In the genomic region with DNA sequence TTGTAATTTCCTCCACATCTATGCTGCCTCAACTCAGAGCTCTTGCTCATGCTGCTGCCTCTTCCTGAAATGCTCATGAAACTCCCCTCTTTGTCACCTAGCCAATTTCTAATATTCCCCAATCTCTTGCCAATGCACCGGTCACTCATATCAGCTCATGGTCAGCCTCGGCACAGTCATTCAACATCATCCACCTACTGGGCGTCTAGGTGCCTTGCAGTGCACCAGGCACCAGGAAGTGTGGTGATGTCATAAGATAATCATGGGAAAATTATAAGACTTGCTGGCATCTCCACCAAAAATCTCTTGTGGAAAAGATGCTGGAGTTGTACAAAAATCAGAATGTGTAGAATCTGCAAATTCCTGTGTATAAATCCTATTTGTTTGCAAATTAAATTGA, we compare ENCODE assay signal across 11 cellular contexts. TPM values are rescaled to one million over a fixed set of nuclear protein-coding genes. Genes with fewer than 3 reads are reported as not detected.
DNase-seq lines count a peak whose midpoint lies in the region; FAIRE-seq and TF ChIP-seq lines count a peak whose summit lies in the region.
"Had no signal": no experiment of that assay in that cellular context is flagged by ENCODE, and none has a peak within 500 bp of the region (broad histone marks: within the 10 kb centered on the region; RNA-seq: fewer than 3 reads in every experiment).

No MANE protein-coding gene starts in this region.

- H3K4me3 Mint-ChIP-seq in progenitor cell of endocrine pancreas (ENCODE audit: low read depth), result no peak overlapping the region

- no peaks in the 10 kb centered on the region for H3K4me1 ChIP-seq in ascending aorta

- H3K27me3 ChIP-seq in ascending aorta, result no peaks in the 10 kb centered on the region

- H3K36me3 Mint-ChIP-seq in progenitor cell of endocrine pancreas (ENCODE audit: insufficient read depth), result no peaks in the 10 kb centered on the region

- H3K27ac Mint-ChIP-seq in progenitor cell of endocrine pancreas, result peak overlapping the region; percentile 10

- H3K4me3 ChIP-seq in epithelial cell of esophagus (ENCODE audit: low read length) (no peak overlapping the region), ascending aorta (no peak overlapping the region)
- H3K4me3 ChIP-seq: thoracic aorta had no signal

- H3K27me3 Mint-ChIP-seq in progenitor cell of endocrine pancreas, result no peaks in the 10 kb centered on the region

- H3K27ac ChIP-seq in ascending aorta, result no peak overlapping the region
- H3K27ac ChIP-seq: thoracic aorta had no signal

- peak; percentile 72 for FAIRE-seq in RCC 7860 (lab: Jason Lieb, UNC)
- FAIRE-seq: G401.6 had no signal

- DNase-seq in GM03348 (ENCODE audit: low spot score) (peak; percentile 32), RCC 7860 (ENCODE audit: low spot score) (peak; percentile 83), epithelial cell of esophagus (ENCODE audit: low read depth) (peak; percentile 83), progenitor cell of endocrine pancreas (ENCODE audit: low spot score, unreplicated experiment) (no peak), ascending aorta (ENCODE audit: low spot score in 2 of 2) (no peak), NCI-H1436 (lab: John Stamatoyannopoulos, UW) (no peak), NCI-H1092 treated with DMSO at 0.1 percent for 48 hours (lab: John Stamatoyannopoulos, UW) (no peak)
- no peak for DNase-seq in activated CD4-positive, CD25-positive, alpha-beta regulatory T cell (lab: John Stamatoyannopoulos, UW)
- DNase-seq: NCI-H2171 had no signal

- H3K36me3 ChIP-seq in ascending aorta, result no peaks in the 10 kb centered on the region
- H3K36me3 ChIP-seq: thoracic aorta had no signal

- TF ChIP-seq CTCF in epithelial cell of esophagus (IDR thresholded peaks at IDR 0.05; ENCODE audit: insufficient read depth, low read depth, low read length, missing control alignments), result peak; percentile 64
- TF ChIP-seq CTCF in progenitor cell of endocrine pancreas (IDR thresholded peaks at IDR 0.05; ENCODE audit: unreplicated experiment), result peak; percentile 18
- TF ChIP-seq CTCF in ascending aorta (IDR thresholded peaks at IDR 0.05), result no peak

- H3K9me3 Mint-ChIP-seq in progenitor cell of endocrine pancreas (ENCODE audit: low read depth), result peaks cover 10% of the 10 kb centered on the region

- intact Hi-C loops in ascending aorta (cut with DNase I), result no loop called here

- no peaks in the 10 kb centered on the region for H3K9me3 ChIP-seq in ascending aorta
- H3K9me3 ChIP-seq: thoracic aorta had no signal

- peaks cover 38% of the 10 kb centered on the region for H3K4me1 Mint-ChIP-seq in progenitor cell of endocrine pancreas (ENCODE audit: low read depth)

RNA-seq across cellular contexts. Expression of a gene that starts 52.6 kb away (rescaled TPM):
- total RNA-seq in progenitor cell of endocrine pancreas, result 13.4 and 15.4 TPM in 2 replicates
- 0.11 TPM for total RNA-seq in ascending aorta

Comparison
In these comparisons a context has a peak if more than half of its experiments do, and no peak if none do; other contexts are left out.
1. DNase-seq: peak in GM03348 (single experiment), RCC 7860 (single experiment) and epithelial cell of esophagus (single experiment); none in progenitor cell of endocrine pancreas (single experiment), activated CD4-positive, CD25-positive, alpha-beta regulatory T cell (0 of 4), ascending aorta (0 of 2), NCI-H1436 (single experiment) and NCI-H1092 treated with DMSO at 0.1 percent for 48 hours (single experiment).
2. CTCF ChIP-seq: peak in epithelial cell of esophagus (single experiment) and progenitor cell of endocrine pancreas (single experiment); none in ascending aorta (0 of 3).
3. RNA of a gene that starts 52.6 kb away (total RNA-seq): 13.4 to 15.4 TPM in progenitor cell of endocrine pancreas; 0.11 TPM in ascending aorta (single experiment); every median in the first group is over 10 times any median in the second.